Comparison of ENCODE assay signal across 8 cellular contexts in genomic region chr15:40238927-40239591, GRCh38. TPM values are rescaled to one million over a fixed set of nuclear protein-coding genes. Genes with fewer than 3 reads are reported as not detected.
DNase-seq lines count a peak whose midpoint lies in the region; ATAC-seq and TF ChIP-seq lines count a peak whose summit lies in the region.

Gene PAK6 (plus strand): TSS chr15:40239063. CDS start chr15:40264786, 25,723 bp downstream.

- H3K27ac Mint-ChIP-seq in HFFc6: peak within 1 kb of the TSS; percentile 21; the same call in 1 of the 2 replicates

- ATAC-seq in RWPE2 (ENCODE audit: low read depth): peak; percentile 86
- peak; percentile 60 for ATAC-seq in left lobe of liver
- no peak for ATAC-seq in GM19035 (IDR thresholded peaks at IDR 0.05; ENCODE audit: unreplicated experiment)
- no peak for ATAC-seq in GM18907 (IDR thresholded peaks at IDR 0.05; ENCODE audit: unreplicated experiment)

- DNase-seq in BJ (ENCODE audit: low read depth) (no peak), HFFc6 (peak; percentile 53), RWPE2 (ENCODE audit: low spot score) (peak; percentile 99), cerebellum (ENCODE audit: low spot score) (peak; percentile 69), left lobe of liver (ENCODE audit: low spot score) (no peak)
- DNase-seq in stimulated activated CD4-positive, alpha-beta T cell treated with anti-CD3 and anti-CD28 coated beads, Interleukin-2, amount 100 ng/mL, for 4 hours (ENCODE audit: low read depth): peak; percentile 24

- POLR2A ChIA-PET in BJ (lab: Charles Lee): interaction anchor here (0.6 kb wide), 1 partner anchor 12 kb away, joined by 4 read pairs; no protein-coding TSS in a partner anchor

- H3K36me3 ChIP-seq in BJ (ENCODE audit: control insufficient read depth, insufficient read depth, low read length) (no peaks in the 10 kb centered on the region; the same call in 1 of the 2 replicates), RWPE2 (ENCODE audit: low read depth) (no peaks in the 10 kb centered on the region)

- CTCF ChIA-PET in BJ (lab: Yijun Ruan, JAX): interaction anchor here (0.8 to 3.8 kb wide), 7 partner anchors 12 to 43 kb away, joined by 3 to 32 read pairs (median 5); no protein-coding TSS in a partner anchor

- peaks cover 49% of the 10 kb centered on the region for H3K4me1 ChIP-seq in RWPE2 (ENCODE audit: insufficient read depth, poor library complexity, severe bottlenecking)

- H3K4me1 Mint-ChIP-seq in HFFc6 (ENCODE audit: low read depth): peaks cover 25% of the 10 kb centered on the region

- H3K27me3 ChIP-seq in BJ (ENCODE audit: control insufficient read depth, insufficient read depth, low read length) (peaks cover 10% of the 10 kb centered on the region), RWPE2 (ENCODE audit: insufficient read depth, poor library complexity, severe bottlenecking) (no peaks in the 10 kb centered on the region)

- H3K9me3 Mint-ChIP-seq in HFFc6: no peaks in the 10 kb centered on the region

- H3K36me3 Mint-ChIP-seq in HFFc6 (ENCODE audit: low read depth): no peaks in the 10 kb centered on the region

- H3K27me3 Mint-ChIP-seq in HFFc6 (ENCODE audit: insufficient read depth): peaks cover 21% of the 10 kb centered on the region

- H3K27ac ChIP-seq in RWPE2 (ENCODE audit: poor library complexity, severe bottlenecking): peak within 1 kb of the TSS; percentile 91

- H3K4me3 Mint-ChIP-seq in HFFc6: peak within 1 kb of the TSS; percentile 52

- no peak for TF ChIP-seq CTCF in BJ (IDR thresholded peaks at IDR 0.05; ENCODE audit: insufficient read depth, low read depth, low read length)
- no peak for TF ChIP-seq CTCF in HFFc6 (IDR thresholded peaks at IDR 0.05)
- TF ChIP-seq CTCF in RWPE2 (IDR thresholded peaks at IDR 0.05; ENCODE audit: poor library complexity, severe bottlenecking): no peak

- no peaks in the 10 kb centered on the region for H3K9me3 ChIP-seq in RWPE2 (ENCODE audit: severe bottlenecking)

- H3K4me3 ChIP-seq in BJ (ENCODE audit: low read depth, low read length) (peak within 1 kb of the TSS; percentile 35), RWPE2 (ENCODE audit: severe bottlenecking) (peak within 1 kb of the TSS; percentile 13)

RNA-seq across cellular contexts. Expression of gene PAK6, which starts in this region (rescaled TPM):
- not detected in 2 replicates for polyA plus RNA-seq in BJ (2011; rRNA removed)
- not detected in 2 replicates for polyA minus RNA-seq in BJ (2011; rRNA and poly(A)+ RNA removed)
- total RNA-seq in HFFc6 (2021; fragmentation: NEBNext Ultra II Directional; extraction: Animal tissue kit (Norgen Biotek cat#: 25700)): not detected
- total RNA-seq in cerebellum: 3.7 TPM
- total RNA-seq in left lobe of liver: not detected

Comparison
In these comparisons a context has a peak if more than half of its experiments do, and no peak if none do; other contexts are left out.
1. Peak in DNase-seq in HFFc6; RNA of the gene not detected or under 1 TPM.
2. Peak in ATAC-seq in left lobe of liver; RNA of the gene not detected or under 1 TPM.
3. DNase-seq: peak in RWPE2 (single experiment), cerebellum (single experiment) and stimulated activated CD4-positive, alpha-beta T cell treated with anti-CD3 and anti-CD28 coated beads, Interleukin-2, amount 100 ng/mL, for 4 hours (single experiment); none in BJ (single experiment) and left lobe of liver (single experiment).